In genomic region chr9:131707677-131708612, GRCh38 we compare ENCODE assay signal across 8 cellular contexts. TPM values are rescaled to one million over a fixed set of nuclear protein-coding genes. Genes with fewer than 3 reads are reported as not detected.
DNase-seq lines count a peak whose midpoint lies in the region; ATAC-seq, FAIRE-seq and TF ChIP-seq lines count a peak whose summit lies in the region.

No MANE protein-coding gene starts in this region.

- CTCF ChIA-PET in K562 (lab: Yijun Ruan, JAX; ENCODE audit: low intra/inter-chr PET ratio) (no interaction called here), HepG2 (lab: Yijun Ruan, JAX; ENCODE audit: low intra/inter-chr PET ratio, low total read pairs) (interaction anchor here (1.7 kb wide), 1 partner anchor 32 kb away, joined by 6 read pairs; the partner anchor contains the start of gene RAPGEF1)

- H3K4me2 ChIP-seq in K562 (ENCODE audit: insufficient read depth, low read length) = peak overlapping the region; percentile 36; the same call in 1 of the 2 replicates
- peak overlapping the region; percentile 37 for H3K4me2 ChIP-seq in HepG2 (ENCODE audit: low read depth, low read length)

- peaks cover 19% of the 10 kb centered on the region for H3K79me2 ChIP-seq in K562 (ENCODE audit: control insufficient read depth, insufficient read depth, low read length)
- peaks cover 50% of the 10 kb centered on the region for H3K79me2 ChIP-seq in HepG2 (ENCODE audit: insufficient read depth, low read length)

- peak; percentile 75 for FAIRE-seq in K562 (lab: Jason Lieb, UNC)
- peak; percentile 54 for FAIRE-seq in HepG2 (lab: Jason Lieb, UNC)

- TF ChIP-seq POLR2A in K562 (conservative IDR thresholded peaks at IDR 0.05) (no peak), HepG2 (IDR thresholded peaks at IDR 0.05; ENCODE audit: insufficient read depth in 1 of 2, low read depth in 2 of 2, low read length in 2 of 2) (no peak), uterus (IDR thresholded peaks at IDR 0.05) (no peak)

- no peaks in the 10 kb centered on the region for H3K9me1 ChIP-seq in K562 (ENCODE audit: control insufficient read depth, insufficient read depth, low read length)

- DNase-seq in GF-D8 (lab: John Stamatoyannopoulos, UW) = peak; percentile 62
- peak; percentile 70 for DNase-seq in NCI-H460 (ENCODE audit: extremely low read depth, low read depth)
- peak in 3 of 4 experiments; percentile 31 to 74 (median 64) for DNase-seq in K562 (ENCODE audit: extremely low read depth in 1 of 4, low spot score in 3 of 4)
- DNase-seq in HepG2 (ENCODE audit: low spot score) = no peak
- DNase-seq in uterus = no peak
- DNase-seq in NCI-H1048 (lab: John Stamatoyannopoulos, UW) = no peak
- DNase-seq in stimulated activated CD4-positive, alpha-beta T cell treated with anti-CD3 and anti-CD28 coated beads, Interleukin-1b, Interleukin-23, amount 100 ng/mL, for 48 hours = no peak

- H3K27me3 ChIP-seq in K562 (ENCODE audit: control insufficient read depth in 2 of 2, insufficient read depth in 2 of 2, low read length in 2 of 2) = no peaks in the 10 kb centered on the region
- H3K27me3 ChIP-seq in HepG2 (ENCODE audit: control insufficient read depth in 1 of 2, insufficient read depth in 2 of 2, low read length in 2 of 2) = no peaks in the 10 kb centered on the region
- H3K27me3 ChIP-seq in uterus = no peaks in the 10 kb centered on the region

- H3K4me3 ChIP-seq in K562 = no peak overlapping the region
- H3K4me3 ChIP-seq in HepG2 (replicated peaks in 1 of 3; ENCODE audit: insufficient read depth in 1 of 3, low read depth in 2 of 3, low read length in 3 of 3) = no peak overlapping the region
- H3K4me3 ChIP-seq in uterus = no peak overlapping the region

- WGBS in K562 (ENCODE audit: insufficient coverage, low coverage, missing lambda C conversion rate) = 21% methylated on average over 11 of the region's 11 CpGs
- WGBS in HepG2 (ENCODE audit: low lambda C conversion rate) = 48% methylated on average over 11 of the region's 11 CpGs

- H2AFZ ChIP-seq in K562 (ENCODE audit: low read depth, low read length) (peak overlapping the region; percentile 59; the same call in 1 of the 2 replicates), HepG2 (ENCODE audit: low read length) (no peak overlapping the region)

- H3K27ac ChIP-seq in K562 (ENCODE audit: extremely low read depth, low read depth, low read length) (peak overlapping the region; percentile 68; the same call in 2 of the 3 replicates), HepG2 (ENCODE audit: extremely low read length, insufficient read depth, low read length) (peak overlapping the region; percentile 79), uterus (peak overlapping the region; percentile 70 to 77)

- TF ChIP-seq EP300 in K562 (IDR thresholded peaks at IDR 0.05; ENCODE audit: low read length) = peak; percentile 30; the same call in 1 of the 2 replicates
- no peak for TF ChIP-seq EP300 in HepG2 (IDR thresholded peaks at IDR 0.05; ENCODE audit: low read depth in 2 of 2, low read length in 2 of 2)
- no peak for TF ChIP-seq EP300 in HepG2 (CRISPR knock-in tag; IDR thresholded peaks at IDR 0.05; ENCODE audit: borderline replicate concordance)

- TF ChIP-seq CTCF in K562 (IDR thresholded peaks at IDR 0.05 in 2 of 3, conservative IDR thresholded peaks at IDR 0.05 in 1 of 3; ENCODE audit: insufficient read depth in 2 of 3, low read depth in 1 of 3, low read length in 3 of 3) (no peak), HepG2 (CRISPR knock-in tag; IDR thresholded peaks at IDR 0.05) (no peak), uterus (IDR thresholded peaks at IDR 0.05) (no peak)

- peaks cover 6 to 16% of the 10 kb centered on the region in 2 experiments; a peak in 4 of 5 replicates for H3K4me1 ChIP-seq in K562 (replicated peaks in 1 of 2; ENCODE audit: control insufficient read depth in 2 of 2, insufficient read depth in 2 of 2, low read length in 2 of 2)
- H3K4me1 ChIP-seq in HepG2 (ENCODE audit: insufficient read depth, low read length) = peaks cover 88% of the 10 kb centered on the region
- no peaks in the 10 kb centered on the region for H3K4me1 ChIP-seq in uterus

- POLR2A ChIA-PET in K562 (lab: Yijun Ruan, JAX) = interaction anchor here (1.0 to 1.4 kb wide), 2 partner anchors 10 to 1141 kb away, joined by 3 read pairs; no protein-coding TSS in a partner anchor
- POLR2A ChIA-PET in HepG2 (lab: Yijun Ruan, JAX) = interaction anchor here (1.2 kb wide), 1 partner anchor 23 kb away, joined by 4 read pairs; no protein-coding TSS in a partner anchor

- ATAC-seq in K562 = peak; percentile 92
- peak; percentile 59 for ATAC-seq in HepG2
- no peak for ATAC-seq in GM19023 (IDR thresholded peaks at IDR 0.05; ENCODE audit: unreplicated experiment)

- intact Hi-C loops in K562 (cut with micrococcal nuclease) (no loop called here), HepG2 (cut with micrococcal nuclease; ENCODE audit: unreplicated experiment) (no loop called here), uterus (cut with DNase I; ENCODE audit: low total_unique reads) (no loop called here)

- TF ChIP-seq RAD21 in K562 (CRISPR knock-in tag; conservative IDR thresholded peaks at IDR 0.05 in 1 of 2, IDR thresholded peaks at IDR 0.05 in 1 of 2) = no peak
- no peak for TF ChIP-seq RAD21 in HepG2 (CRISPR knock-in tag; IDR thresholded peaks at IDR 0.05)

- H3K9ac ChIP-seq in K562 (ENCODE audit: insufficient read depth in 1 of 2, low read depth in 2 of 2, low read length in 2 of 2) = peak overlapping the region in 1 of 2 experiments; percentile 44; a peak in 3 of 4 replicates
- no peak overlapping the region for H3K9ac ChIP-seq in HepG2 (ENCODE audit: insufficient read depth, low read depth, low read length)

- in situ Hi-C loops in K562 (cut with MboI) (loop anchor here (25.0 kb wide), 1 partner anchor 996 kb away; no protein-coding TSS in a partner anchor), HepG2 (cut with HindIII; ENCODE audit: extremely low pct_ligation_motif_present, low pct_unique_long_range_greater_than_20kb) (no loop called here)

- BruUV-seq in K562 (replicated peaks; lab: Mats Ljungman, UMichigan) (no TSS peak), HepG2 (replicated peaks; lab: Mats Ljungman, UMichigan) (no TSS peak)

- H3K36me3 ChIP-seq in K562 (ENCODE audit: control insufficient read depth, insufficient read depth, low read length) = no peaks in the 10 kb centered on the region; the same call in 2 of the 3 replicates
- H3K36me3 ChIP-seq in HepG2 (replicated peaks in 1 of 2; ENCODE audit: control insufficient read depth in 1 of 2, insufficient read depth in 2 of 2, low read length in 2 of 2) = no peaks in the 10 kb centered on the region
- H3K36me3 ChIP-seq in uterus = no peaks in the 10 kb centered on the region

- peaks cover 10% of the 10 kb centered on the region for H4K20me1 ChIP-seq in K562 (replicated peaks; ENCODE audit: control insufficient read depth, insufficient read depth, low read length)
- H4K20me1 ChIP-seq in HepG2 (ENCODE audit: insufficient read depth, low read length) = no peaks in the 10 kb centered on the region

- H3K9me3 ChIP-seq in K562 (replicated peaks; ENCODE audit: control insufficient read depth, insufficient read depth, low read depth, low read length) (no peaks in the 10 kb centered on the region), HepG2 (ENCODE audit: low read length) (no peaks in the 10 kb centered on the region), uterus (no peaks in the 10 kb centered on the region)

RNA-seq across cellular contexts. Expression of gene RAPGEF1, which starts 31.9 kb away (rescaled TPM):
- 27.7 and 28.7 TPM in 2 replicates for total RNA-seq in NCI-H460 (2014; rRNA removed; shearing (Covaris generic))
- polyA plus RNA-seq in NCI-H460 (2014; cell fraction: nucleus; rRNA removed) = 15.5 and 32.5 TPM in 2 replicates
- total RNA-seq in K562 (2011; cell fraction: chromatin; rRNA removed; ENCODE audit: low replicate concordance) = 42.0 and 63.9 TPM in 2 replicates
- total RNA-seq in K562 (2011; cell fraction: nucleolus; rRNA removed) = 20.0 and 28.9 TPM in 2 replicates
- 26.3 and 27.1 TPM in 2 replicates for total RNA-seq in K562 (2011; cell fraction: nucleoplasm; rRNA removed)
- 19.9 and 25.5 TPM in 2 replicates for total RNA-seq in K562 (2014; rRNA removed)
- total RNA-seq in K562 (2014; rRNA removed; fragmentation: Illumina TruSeq; extraction: Trizol) = 13.7 and 15.8 TPM in 2 replicates
- 17.8 and 19.2 TPM in 2 replicates for total RNA-seq in K562 (2015; rRNA removed; fragmentation: Illumina TruSeq; extraction: Trizol)
- 36.4 and 44.1 TPM in 2 replicates for total RNA-seq in K562 (2021)
- 22.9 and 27.1 TPM in 2 replicates for polyA plus RNA-seq in K562 (2011; rRNA removed)
- 22.7 and 25.8 TPM in 2 replicates for polyA plus RNA-seq in K562 (2011; cell fraction: cytosol; rRNA removed)
- polyA plus RNA-seq in K562 (2011; cell fraction: nucleus; rRNA removed) = 26.4 and 33.4 TPM in 2 replicates
- 25.0 and 32.0 TPM in 2 replicates for polyA plus RNA-seq in K562 (2012)
- polyA plus RNA-seq in K562 (2014; fragmentation: Illumina TruSeq; extraction: Trizol) = 26.6 TPM in 2 replicates
- polyA plus RNA-seq in K562 (2014; fragmentation: Nextera tagmentation; extraction: Ambion mirVana) = under 1 TPM; 0.06 to 0.10 TPM
- 23.2 and 27.9 TPM in 2 replicates for polyA plus RNA-seq in K562 (2014; rRNA removed)
- polyA minus RNA-seq in K562 (2011; rRNA and poly(A)+ RNA removed) = 19.9 and 22.5 TPM in 2 replicates
- polyA minus RNA-seq in K562 (2011; cell fraction: cytosol; rRNA and poly(A)+ RNA removed) = 13.9 and 19.5 TPM in 2 replicates
- 10.1 and 12.6 TPM in 2 replicates for polyA minus RNA-seq in K562 (2011; cell fraction: nucleus; rRNA and poly(A)+ RNA removed)
- 21.2 and 21.7 TPM in 2 replicates for total RNA-seq in HepG2 (2016; rRNA removed; fragmentation: Illumina TruSeq; extraction: Trizol)
- total RNA-seq in HepG2 (2016; cell fraction: cytosol; rRNA removed; fragmentation: Illumina TruSeq; extraction: Trizol; ENCODE audit: low read depth) = 6.1 and 9.4 TPM in 2 replicates
- 17.2 and 20.5 TPM in 2 replicates for total RNA-seq in HepG2 (2016; cell fraction: insoluble cytoplasmic fraction; rRNA removed; fragmentation: Illumina TruSeq; extraction: Trizol)
- 22.7 and 23.5 TPM in 2 replicates for total RNA-seq in HepG2 (2016; cell fraction: membrane; rRNA removed; fragmentation: Illumina TruSeq; extraction: Trizol)
- total RNA-seq in HepG2 (2016; cell fraction: nucleus; rRNA removed; fragmentation: Illumina TruSeq; extraction: Trizol) = 15.4 and 18.1 TPM in 2 replicates
- 38.9 and 46.6 TPM in 2 replicates for polyA plus RNA-seq in HepG2 (2011; rRNA removed)
- polyA plus RNA-seq in HepG2 (2011; cell fraction: cytosol; rRNA removed) = 29.9 and 30.8 TPM in 2 replicates
- polyA plus RNA-seq in HepG2 (2011; cell fraction: nucleus; rRNA removed) = 38.0 and 38.2 TPM in 2 replicates
- polyA plus RNA-seq in HepG2 (2012) = 36.7 and 38.5 TPM in 2 replicates
- polyA plus RNA-seq in HepG2 (2016; cell fraction: cytosol; fragmentation: Illumina TruSeq; extraction: Trizol; ENCODE audit: low read depth) = 2.1 and 3.2 TPM in 2 replicates
- 16.9 and 24.5 TPM in 2 replicates for polyA plus RNA-seq in HepG2 (2016; cell fraction: insoluble cytoplasmic fraction; fragmentation: Illumina TruSeq; extraction: Trizol; ENCODE audit: low read depth)
- 15.6 and 18.4 TPM in 2 replicates for polyA plus RNA-seq in HepG2 (2016; cell fraction: membrane; fragmentation: Illumina TruSeq; extraction: Trizol; ENCODE audit: low read depth)
- polyA plus RNA-seq in HepG2 (2016; cell fraction: nucleus; fragmentation: Illumina TruSeq; extraction: Trizol; ENCODE audit: insufficient read depth, low read depth) = 22.7 and 25.7 TPM in 2 replicates
- polyA minus RNA-seq in HepG2 (2011; rRNA and poly(A)+ RNA removed; ENCODE audit: low replicate concordance) = 31.8 and 52.5 TPM in 2 replicates
- polyA minus RNA-seq in HepG2 (2011; cell fraction: cytosol; rRNA and poly(A)+ RNA removed) = 25.4 and 30.6 TPM in 2 replicates
- polyA minus RNA-seq in HepG2 (2011; cell fraction: nucleus; rRNA and poly(A)+ RNA removed) = 18.2 and 24.7 TPM in 2 replicates
- 10 to 100 TPM; 13.1 to 73.7 (median 26.2) TPM for total RNA-seq in uterus

Comparison
In these comparisons a context has a peak if more than half of its experiments do, and no peak if none do; other contexts are left out.
1. DNase-seq: peak in GF-D8 (single experiment), NCI-H460 (single experiment) and K562 (3 of 4); none in HepG2 (single experiment), uterus (0 of 2), NCI-H1048 (single experiment) and stimulated activated CD4-positive, alpha-beta T cell treated with anti-CD3 and anti-CD28 coated beads, Interleukin-1b, Interleukin-23, amount 100 ng/mL, for 48 hours (single experiment).
2. Peak in every context shown above with its lines, with median percentiles within 50 percentile points of each other: H3K27ac ChIP-seq.